2 cellular contexts compared by ENCODE assay signal in the genomic region with DNA sequence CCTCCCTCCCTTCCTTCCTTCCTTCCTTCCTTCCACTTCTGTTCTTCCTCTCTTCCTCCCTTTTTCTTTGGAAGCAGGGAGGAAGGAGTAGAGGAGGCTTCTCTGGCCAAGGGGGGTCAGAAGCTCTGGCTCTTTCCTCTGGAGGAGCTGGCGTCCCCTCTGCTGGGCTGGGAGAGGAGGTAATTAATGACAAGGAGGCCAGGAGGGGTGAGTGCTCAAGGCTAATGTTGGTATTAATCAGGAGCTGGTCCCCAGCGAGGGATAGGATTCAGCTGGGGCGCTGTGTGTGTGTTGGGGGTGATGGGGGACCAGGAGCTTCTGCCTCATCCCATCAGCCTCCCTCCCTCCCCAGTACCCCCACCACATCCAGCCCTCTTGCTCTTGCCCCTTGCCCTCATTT.
TF ChIP-seq lines count a peak whose summit lies in the region.

No MANE protein-coding gene starts in this region.

TF ChIP-seq in IMR-90, 13 proteins besides CTCF, POLR2A, EP300 and RAD21:
- TF ChIP-seq NFE2L2 (IDR thresholded peaks at IDR 0.05; ENCODE audit: low read depth, low read length): no peak
- TF ChIP-seq, protein P1, sequence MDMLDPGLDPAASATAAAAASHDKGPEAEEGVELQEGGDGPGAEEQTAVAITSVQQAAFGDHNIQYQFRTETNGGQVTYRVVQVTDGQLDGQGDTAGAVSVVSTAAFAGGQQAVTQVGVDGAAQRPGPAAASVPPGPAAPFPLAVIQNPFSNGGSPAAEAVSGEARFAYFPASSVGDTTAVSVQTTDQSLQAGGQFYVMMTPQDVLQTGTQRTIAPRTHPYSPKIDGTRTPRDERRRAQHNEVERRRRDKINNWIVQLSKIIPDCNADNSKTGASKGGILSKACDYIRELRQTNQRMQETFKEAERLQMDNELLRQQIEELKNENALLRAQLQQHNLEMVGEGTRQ (IDR thresholded peaks at IDR 0.05; ENCODE audit: low read depth, low read length): no peak

TF ChIP-seq in H1, 55 proteins besides CTCF, POLR2A, EP300 and RAD21:
- no peak for TF ChIP-seq EGR1 (IDR thresholded peaks at IDR 0.05; ENCODE audit: borderline replicate concordance, low read depth, low read length)
- TF ChIP-seq NANOG (IDR thresholded peaks at IDR 0.05; ENCODE audit: insufficient read depth, low read depth, low read length, poor library complexity, severe bottlenecking): no peak
- no peak for TF ChIP-seq CHD2 (IDR thresholded peaks at IDR 0.05; ENCODE audit: low read length)
- no peak for TF ChIP-seq ASH2L (IDR thresholded peaks at IDR 0.05; ENCODE audit: low read length)
- no peak for TF ChIP-seq HDAC2 (IDR thresholded peaks at IDR 0.05; ENCODE audit: borderline replicate concordance in 1 of 2, low read depth in 2 of 2, low read length in 2 of 2)
